ENCODE assay signal across 25 cellular contexts in the genomic region with DNA sequence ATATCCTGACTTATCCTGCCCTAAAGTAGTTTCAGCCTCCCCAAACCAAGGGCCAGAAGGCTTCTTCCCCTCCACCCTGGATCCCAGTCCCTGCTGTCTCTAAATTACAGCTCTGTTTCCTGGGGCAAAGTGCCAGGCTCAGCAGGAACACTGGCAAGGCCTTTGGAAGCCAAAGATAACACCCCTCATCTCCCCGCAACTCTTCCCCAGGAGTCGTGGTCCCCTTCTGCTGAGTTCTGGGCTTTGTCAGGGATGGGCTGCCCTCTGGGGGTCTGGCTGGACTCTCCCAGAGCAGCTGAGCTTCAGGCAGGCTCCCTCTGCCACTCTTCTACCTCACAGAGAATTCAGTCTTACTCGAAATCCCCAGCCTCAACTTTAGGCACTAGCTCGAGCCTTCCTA. TPM values are rescaled to one million over a fixed set of nuclear protein-coding genes. Genes with fewer than 3 reads are reported as not detected.
DNase-seq lines count a peak whose midpoint lies in the region; ATAC-seq lines count a peak whose summit lies in the region.
"Had no signal": no experiment of that assay in that cellular context is flagged by ENCODE, and none has a peak within 500 bp of the region (broad histone marks: within the 10 kb centered on the region; RNA-seq: fewer than 3 reads in every experiment).

No MANE protein-coding gene starts in this region.

- peak; percentile 23 for DNase-seq in G401 (ENCODE audit: low spot score)
- peak; percentile 33 for DNase-seq in MG63
- DNase-seq in cerebellar cortex (ENCODE audit: low spot score) = peak; percentile 12
- DNase-seq in activated naive CD8-positive, alpha-beta T cell treated with anti-CD3 and anti-CD28 coated beads, Interleukin-2, amount 50 U/mL, for 24 hours = no peak
- DNase-seq: activated CD4-positive, CD25-positive, alpha-beta regulatory T cell treated with anti-CD3 and anti-CD28 coated beads, Interleukin-2, amount 50 U/mL, for 72 hours; body of pancreas; erythroblast; gastrocnemius medialis; kidney glomerular epithelial cell; NCI-H1092; NCI-H2081; NCI-H524 treated with DMSO at 0.1 percent for 48 hours; OCI-M1; posterior cingulate gyrus; stimulated activated CD4-positive, alpha-beta T cell treated with anti-CD3 and anti-CD28 coated beads, Interleukin-2, amount 100 ng/mL, for 48 hours; T-helper 9 cell; upper lobe of right lung had no signal

- H3K27ac Mint-ChIP-seq in activated naive CD8-positive, alpha-beta T cell treated with anti-CD3 and anti-CD28 coated beads, Interleukin-2, amount 50 U/mL, for 24 hours = no peak overlapping the region
- H3K27ac Mint-ChIP-seq: activated T-helper 1 cell treated with anti-CD3 and anti-CD28 coated beads, Interleukin-12 subunit alpha, Interleukin-12 subunit beta, Interleukin-2, Interleukin-4 antibody, amounts not matched to agents 30 ng/mL and 10 ng/mL and 1 ng/mL, durations not matched to agents 14 hours and 24 hours and 36 hours; nephron had no signal

- H3K4me3 ChIP-seq in MG63 (no peak overlapping the region), iPS-15b (ENCODE audit: low read depth, low read length) (no peak overlapping the region)
- H3K4me3 ChIP-seq: body of pancreas, gastrocnemius medialis, upper lobe of right lung had no signal

- no peaks in the 10 kb centered on the region for H3K4me1 ChIP-seq in iPS-15b (ENCODE audit: control insufficient read depth, insufficient read depth, low read length)
- H3K4me1 ChIP-seq: body of pancreas had no signal

- no peaks in the 10 kb centered on the region for H3K36me3 Mint-ChIP-seq in activated naive CD8-positive, alpha-beta T cell treated with anti-CD3 and anti-CD28 coated beads, Interleukin-2, amount 50 U/mL, for 24 hours (ENCODE audit: low read depth)
- H3K36me3 Mint-ChIP-seq: activated naive CD4-positive, alpha-beta T cell treated with anti-CD3 and anti-CD28 coated beads, Interleukin-2, amount 50 U/mL, for 72 hours had no signal

- in situ Hi-C loops in G401 (cut with HindIII; ENCODE audit: low sequenced_read_pairs) = no loop called here

- H3K9ac ChIP-seq in iPS-15b (ENCODE audit: low read depth, low read length) = peak overlapping the region; percentile 26
- H3K9ac ChIP-seq: KMS-11 had no signal

- H3K9me3 ChIP-seq in MG63 = no peaks in the 10 kb centered on the region
- H3K9me3 ChIP-seq in iPS-15b (ENCODE audit: control insufficient read depth, insufficient read depth, low read length) = no peaks in the 10 kb centered on the region
- H3K9me3 ChIP-seq: body of pancreas, gastrocnemius medialis, upper lobe of right lung had no signal

- H3K27me3 ChIP-seq in MG63 = no peaks in the 10 kb centered on the region
- no peaks in the 10 kb centered on the region for H3K27me3 ChIP-seq in iPS-15b (ENCODE audit: control insufficient read depth, insufficient read depth, low read length)
- H3K27me3 ChIP-seq: body of pancreas, gastrocnemius medialis, upper lobe of right lung had no signal

- no peak overlapping the region for H3K4me3 Mint-ChIP-seq in activated naive CD8-positive, alpha-beta T cell treated with anti-CD3 and anti-CD28 coated beads, Interleukin-2, amount 50 U/mL, for 24 hours
- H3K4me3 Mint-ChIP-seq: activated T-helper 1 cell treated with anti-CD3 and anti-CD28 coated beads, Interleukin-12 subunit alpha, Interleukin-12 subunit beta, Interleukin-2, Interleukin-4 antibody, amounts not matched to agents 30 ng/mL and 10 ng/mL and 1 ng/mL, durations not matched to agents 14 hours and 24 hours and 36 hours; nephron had no signal

- H3K36me3 ChIP-seq in MG63 = no peaks in the 10 kb centered on the region
- H3K36me3 ChIP-seq in iPS-15b (ENCODE audit: control insufficient read depth, insufficient read depth, low read length) = no peaks in the 10 kb centered on the region
- H3K36me3 ChIP-seq: gastrocnemius medialis, upper lobe of right lung had no signal

- peaks cover 6% of the 10 kb centered on the region for H3K27me3 Mint-ChIP-seq in activated naive CD8-positive, alpha-beta T cell treated with anti-CD3 and anti-CD28 coated beads, Interleukin-2, amount 50 U/mL, for 24 hours

- peaks cover 2% of the 10 kb centered on the region for H3K4me1 Mint-ChIP-seq in activated naive CD8-positive, alpha-beta T cell treated with anti-CD3 and anti-CD28 coated beads, Interleukin-2, amount 50 U/mL, for 24 hours

- ATAC-seq in HG03378 (IDR thresholded peaks at IDR 0.05; ENCODE audit: unreplicated experiment) (no peak), GM21723 (IDR thresholded peaks at IDR 0.05; ENCODE audit: unreplicated experiment) (no peak), HG03095 (IDR thresholded peaks at IDR 0.05; ENCODE audit: unreplicated experiment) (no peak)
- no peak for ATAC-seq in activated naive CD8-positive, alpha-beta T cell treated with anti-CD3 and anti-CD28 coated beads, Interleukin-2, amount 50 U/mL, for 24 hours
- ATAC-seq: activated naive CD4-positive, alpha-beta T cell treated with anti-CD3 and anti-CD28 coated beads, Interleukin-2, amount 50 U/mL, for 72 hours; body of pancreas; gastrocnemius medialis had no signal

- no peaks in the 10 kb centered on the region for H3K9me3 Mint-ChIP-seq in activated naive CD8-positive, alpha-beta T cell treated with anti-CD3 and anti-CD28 coated beads, Interleukin-2, amount 50 U/mL, for 24 hours
- H3K9me3 Mint-ChIP-seq: activated naive CD4-positive, alpha-beta T cell treated with anti-CD3 and anti-CD28 coated beads, Interleukin-2, amount 50 U/mL, for 72 hours; activated T-helper 1 cell treated with anti-CD3 and anti-CD28 coated beads, Interleukin-12 subunit alpha, Interleukin-12 subunit beta, Interleukin-2, Interleukin-4 antibody, amounts not matched to agents 30 ng/mL and 10 ng/mL and 1 ng/mL, durations not matched to agents 14 hours and 24 hours and 36 hours had no signal

RNA-seq across cellular contexts. Expression of a gene that starts 53.8 kb away (rescaled TPM):
- 0.54 and 1.8 TPM in 2 replicates for total RNA-seq in G401 (2014; rRNA removed; shearing (Covaris generic))
- total RNA-seq in MG63 (2014; rRNA removed; shearing (Covaris generic); ENCODE audit: low replicate concordance) = 1.6 and 4.9 TPM in 2 replicates
